In the genomic region with DNA sequence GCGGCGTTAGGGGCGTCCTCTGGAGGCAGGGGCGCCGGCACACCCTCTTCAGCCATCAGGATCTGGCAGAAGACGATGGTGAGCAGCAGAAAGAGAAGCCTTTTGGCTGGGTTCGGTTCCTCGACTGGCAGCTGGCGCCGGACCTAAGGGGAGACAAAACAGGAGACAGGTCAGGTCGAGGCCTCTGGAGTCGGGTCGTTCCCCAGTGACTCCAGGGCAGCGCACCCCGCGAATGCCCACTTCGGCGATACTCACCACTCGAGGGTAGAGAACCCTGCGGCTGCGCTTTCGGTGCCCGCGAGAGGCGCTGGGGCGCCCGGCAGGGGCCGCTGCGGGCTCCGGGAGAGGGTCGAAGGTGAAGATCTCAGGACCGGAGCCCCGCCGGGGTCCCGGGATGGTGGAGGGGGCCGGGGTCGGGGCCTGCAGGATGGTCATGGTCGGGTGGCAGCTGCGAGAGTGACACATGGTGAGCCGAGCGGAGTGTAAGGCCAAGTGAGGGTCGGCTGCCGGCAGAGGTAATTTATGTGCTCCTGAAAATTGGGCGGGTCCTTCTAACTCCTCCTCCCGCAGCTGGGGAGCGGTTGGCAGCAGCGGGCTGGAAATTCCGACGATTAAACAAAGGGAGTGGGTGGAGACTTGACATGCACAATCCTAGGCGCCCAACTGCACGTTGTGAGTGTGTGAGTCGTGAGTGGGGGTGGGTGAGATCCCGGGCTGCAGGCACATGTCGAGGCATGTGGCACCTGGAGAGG, we compare ENCODE assay signal across 8 cellular contexts. TPM values are rescaled to one million over a fixed set of nuclear protein-coding genes. Genes with fewer than 3 reads are reported as not detected.
DNase-seq lines count a peak whose midpoint lies in the region; ATAC-seq and TF ChIP-seq lines count a peak whose summit lies in the region.

A gene with protein sequence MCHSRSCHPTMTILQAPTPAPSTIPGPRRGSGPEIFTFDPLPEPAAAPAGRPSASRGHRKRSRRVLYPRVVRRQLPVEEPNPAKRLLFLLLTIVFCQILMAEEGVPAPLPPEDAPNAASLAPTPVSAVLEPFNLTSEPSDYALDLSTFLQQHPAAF (minus strand): TSS at position 494 of the 752 bp plus-strand sequence. CDS start 29 bp downstream, at position 465.

- H3K4me3 ChIP-seq in GM12864 (ENCODE audit: low read depth, low read length) (peak within 1 kb of the TSS; percentile 85), thymus (ENCODE audit: low read length) (peak within 1 kb of the TSS; percentile 79)

- H3K27me3 Mint-ChIP-seq in IgD-negative memory B cell (no peaks in the 10 kb centered on the region), osteocyte (ENCODE audit: unreplicated experiment) (no peaks in the 10 kb centered on the region)

- H3K27ac Mint-ChIP-seq in IgD-negative memory B cell: peak within 1 kb of the TSS; percentile 36 to 90 (median 89)
- peak within 1 kb of the TSS; percentile 95 to 97 for H3K27ac Mint-ChIP-seq in activated naive CD4-positive, alpha-beta T cell treated with anti-CD3 and anti-CD28 coated beads, Interleukin-2, amount 50 U/mL, for 72 hours
- H3K27ac Mint-ChIP-seq in osteocyte (ENCODE audit: unreplicated experiment): peak within 1 kb of the TSS; percentile 98

- H3K4me3 Mint-ChIP-seq in IgD-negative memory B cell (peak within 1 kb of the TSS; percentile 79 to 94 (median 90)), osteocyte (ENCODE audit: unreplicated experiment) (peak within 1 kb of the TSS; percentile 99)

- H3K4me1 Mint-ChIP-seq in IgD-negative memory B cell (peaks cover 9 to 26% (median 20%) of the 10 kb centered on the region in 3 donors), osteocyte (ENCODE audit: unreplicated experiment) (peaks cover 61% of the 10 kb centered on the region)

- peak; percentile 75 for TF ChIP-seq CTCF in GM12864 (IDR thresholded peaks at IDR 0.05; ENCODE audit: low read depth, low read length, missing control alignments)
- peak; percentile 68 for TF ChIP-seq CTCF in osteocyte (IDR thresholded peaks at IDR 0.05)

- H3K27ac ChIP-seq in thymus (ENCODE audit: low read depth): peak within 1 kb of the TSS; percentile 90

- no peaks in the 10 kb centered on the region for H3K27me3 ChIP-seq in thymus (ENCODE audit: control insufficient read depth, insufficient read depth)

- intact Hi-C loops in head of caudate nucleus (cut with DNase I): loop anchor here (5.0 to 10.0 kb wide), 2 partner anchors 38 to 141 kb away; a partner anchor contains a TSS

- peak; percentile 50 to 62 for ATAC-seq in activated naive CD4-positive, alpha-beta T cell treated with anti-CD3 and anti-CD28 coated beads, Interleukin-2, amount 50 U/mL, for 72 hours
- no peak for ATAC-seq in HG03571 (IDR thresholded peaks at IDR 0.05; ENCODE audit: unreplicated experiment)

- no peaks in the 10 kb centered on the region for H3K36me3 Mint-ChIP-seq in IgD-negative memory B cell
- H3K36me3 Mint-ChIP-seq in activated naive CD4-positive, alpha-beta T cell treated with anti-CD3 and anti-CD28 coated beads, Interleukin-2, amount 50 U/mL, for 72 hours: peaks cover 41 to 43% of the 10 kb centered on the region in 2 donors
- H3K36me3 Mint-ChIP-seq in osteocyte (ENCODE audit: unreplicated experiment): peaks cover 32% of the 10 kb centered on the region

- no peaks in the 10 kb centered on the region for H3K9me3 ChIP-seq in thymus (ENCODE audit: control insufficient read depth)

- H3K4me1 ChIP-seq in thymus (ENCODE audit: control insufficient read depth, insufficient read depth, low read length): peaks cover 6% of the 10 kb centered on the region

- DNase-seq in GM12864 (ENCODE audit: low read depth) (no peak), SK-MEL-5 (ENCODE audit: low read depth, low spot score) (peak; percentile 93), head of caudate nucleus (peak; percentile 54 to 93 (median 76)), osteocyte (ENCODE audit: extremely low spot score, unreplicated experiment) (peak; percentile 97)
- peak; percentile 82 to 94 for DNase-seq in activated naive CD4-positive, alpha-beta T cell treated with anti-CD3 and anti-CD28 coated beads, Interleukin-2, amount 50 U/mL, for 72 hours (ENCODE audit: low spot score in 2 of 2)

- in situ Hi-C loops in SK-MEL-5 (cut with HindIII; ENCODE audit: low pct_unique_long_range_greater_than_20kb, low sequenced_read_pairs): no loop called here

- under 1% methylated on average over 54 of the region's 54 CpGs for WGBS in thymus

- H3K9me3 Mint-ChIP-seq in IgD-negative memory B cell: no peaks in the 10 kb centered on the region
- no peaks in the 10 kb centered on the region for H3K9me3 Mint-ChIP-seq in activated naive CD4-positive, alpha-beta T cell treated with anti-CD3 and anti-CD28 coated beads, Interleukin-2, amount 50 U/mL, for 72 hours
- no peaks in the 10 kb centered on the region for H3K9me3 Mint-ChIP-seq in osteocyte (ENCODE audit: unreplicated experiment)

- no peaks in the 10 kb centered on the region for H3K36me3 ChIP-seq in thymus (ENCODE audit: control insufficient read depth, insufficient read depth)

RNA-seq across cellular contexts. Expression of the gene that starts here (rescaled TPM):
- polyA plus RNA-seq in IgD-negative memory B cell (0.73 TPM), thymus (39.7 TPM)
- total RNA-seq in SK-MEL-5 (2014; rRNA removed; shearing (Covaris generic)): 143 and 149 TPM in 2 replicates
- polyA plus RNA-seq in SK-MEL-5 (2015; cell fraction: cytosol; rRNA removed): 363 and 401 TPM in 2 replicates
- polyA plus RNA-seq in SK-MEL-5 (2015; cell fraction: nucleus; rRNA removed): 208 and 244 TPM in 2 replicates
- 100 to 1,000 TPM in 1 of 2 donors, 10 to 100 TPM in 1; 70.0 to 279 TPM for total RNA-seq in activated naive CD4-positive, alpha-beta T cell treated with anti-CD3 and anti-CD28 coated beads, Interleukin-2, amount 50 U/mL, for 72 hours
- total RNA-seq in osteocyte: 395 and 418 TPM in 2 replicates

Comparison
In these comparisons a context has a peak if more than half of its experiments do, and no peak if none do; other contexts are left out.
1. RNA of the gene that starts here (polyA plus RNA-seq): 39.7 TPM in thymus (single experiment); 0.73 TPM in IgD-negative memory B cell (single experiment); every median in the first group is over 10 times any median in the second.
2. Peak in every context shown above with its lines, with median percentiles within 50 percentile points of each other: H3K27ac Mint-ChIP-seq.